8 cellular contexts compared by ENCODE assay signal in the genomic region with DNA sequence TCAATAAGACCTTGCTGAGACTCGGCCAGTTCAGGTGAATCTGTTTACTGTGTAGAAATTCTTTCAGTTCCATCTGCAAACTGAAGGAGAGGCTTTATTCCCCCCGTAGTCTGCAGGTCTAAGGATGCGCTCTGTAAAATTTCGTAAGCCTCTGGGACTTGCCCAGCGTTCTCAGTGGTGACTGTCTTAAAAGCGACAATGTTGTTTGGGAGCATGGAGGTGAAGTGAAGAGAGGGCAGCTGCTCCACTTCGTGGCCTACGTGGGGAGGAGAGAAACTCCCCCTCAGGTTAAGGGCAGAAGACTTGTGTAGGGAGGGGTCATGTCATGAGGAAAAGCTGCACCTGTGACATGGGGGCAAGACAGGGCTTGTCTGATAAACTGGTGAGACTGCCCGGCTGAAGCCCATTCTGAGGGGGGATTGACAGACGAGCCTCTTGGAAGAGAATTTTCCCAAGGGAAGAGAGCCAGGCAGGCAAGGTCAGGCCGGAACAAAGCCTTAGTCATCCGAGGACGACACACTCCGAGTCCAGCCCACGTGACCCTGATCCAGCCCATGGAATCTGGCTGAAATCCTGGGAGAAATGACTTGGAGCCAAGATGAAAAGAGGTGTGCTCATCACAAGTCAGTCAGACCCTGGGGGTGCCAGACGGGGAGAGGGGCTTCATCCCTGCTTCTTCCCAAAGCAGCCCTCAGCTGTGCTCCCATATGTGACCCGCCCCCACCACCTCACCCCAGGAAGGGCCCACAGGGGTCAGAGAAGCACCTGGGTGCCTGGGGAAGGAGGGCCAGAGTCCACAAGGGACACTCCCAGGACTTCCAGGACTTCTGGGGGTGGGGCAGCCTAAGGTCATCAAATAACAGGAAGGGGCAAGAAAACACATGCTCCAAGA.
A peak's percentile ranks its signal among the peaks of the same experiment; 100 is the strongest.
DNase-seq lines count a peak whose midpoint lies in the region; TF ChIP-seq lines count a peak whose summit lies in the region.

No MANE protein-coding gene starts in this region.

- intact Hi-C loops in PC-9 (cut with micrococcal nuclease; ENCODE audit: unreplicated experiment) = no loop called here

- H3K9me2 ChIP-seq in hepatocyte (replicated peaks; ENCODE audit: insufficient read depth) = no peaks in the 10 kb centered on the region
- no peaks in the 10 kb centered on the region for H3K9me2 ChIP-seq in PC-9 (ENCODE audit: insufficient read depth)

- H3K27me3 ChIP-seq in HUES6 (ENCODE audit: control insufficient read depth, insufficient read depth, low read length) (no peaks in the 10 kb centered on the region), hepatocyte (no peaks in the 10 kb centered on the region), smooth muscle cell (ENCODE audit: low read depth) (no peaks in the 10 kb centered on the region), PC-9 (ENCODE audit: insufficient read depth, low read depth) (no peaks in the 10 kb centered on the region)

- in situ Hi-C loops in astrocyte of the spinal cord (cut with HindIII; ENCODE audit: low sequenced_read_pairs) = no loop called here

- H4K20me1 ChIP-seq in hepatocyte (ENCODE audit: insufficient read depth, poor library complexity, severe bottlenecking) (no peaks in the 10 kb centered on the region), smooth muscle cell (ENCODE audit: low read depth) (no peaks in the 10 kb centered on the region), PC-9 (ENCODE audit: insufficient read depth) (no peaks in the 10 kb centered on the region)

- H3K79me2 ChIP-seq in hepatocyte (no peaks in the 10 kb centered on the region), smooth muscle cell (ENCODE audit: low read depth) (no peaks in the 10 kb centered on the region), PC-9 (ENCODE audit: low read depth) (no peaks in the 10 kb centered on the region)

- H3K9ac ChIP-seq in HUES6 (ENCODE audit: low read length) (peak overlapping the region; percentile 35), smooth muscle cell (ENCODE audit: low read depth) (no peak overlapping the region)

- 78% methylated on average over 17 of the region's 17 CpGs for WGBS in hepatocyte (ENCODE audit: low lambda C conversion rate, missing lambda C conversion rate)
- WGBS in smooth muscle cell (ENCODE audit: low lambda C conversion rate) = 55% methylated on average over 17 of the region's 17 CpGs

- H3K27ac ChIP-seq in HUES6 (ENCODE audit: low read depth, low read length) = no peak overlapping the region
- H3K27ac ChIP-seq in hepatocyte = no peak overlapping the region
- no peak overlapping the region for H3K27ac ChIP-seq in smooth muscle cell (ENCODE audit: low read depth)
- H3K27ac ChIP-seq in PC-9 = no peak overlapping the region

- TF ChIP-seq CTCF in astrocyte of the spinal cord (IDR thresholded peaks at IDR 0.05; ENCODE audit: low read depth, low read length) (no peak), hepatocyte (IDR thresholded peaks at IDR 0.05; ENCODE audit: poor library complexity) (no peak), smooth muscle cell (IDR thresholded peaks at IDR 0.05; ENCODE audit: borderline replicate concordance, insufficient read depth, poor library complexity, severe bottlenecking) (no peak), PC-9 (conservative IDR thresholded peaks at IDR 0.05) (no peak)

- peak; percentile 56 for DNase-seq in astrocyte of the spinal cord (ENCODE audit: low read depth, low spot score)
- peak; percentile 29 for DNase-seq in hepatocyte (ENCODE audit: low spot score)
- no peak for DNase-seq in smooth muscle cell (lab: John Stamatoyannopoulos, UW; ENCODE audit: unreplicated experiment)
- DNase-seq in NCI-H187 (lab: John Stamatoyannopoulos, UW) = no peak
- DNase-seq in PC-9 = no peak
- DNase-seq in stimulated activated CD4-positive, alpha-beta T cell treated with anti-CD3 and anti-CD28 coated beads, Interleukin-4, amount 100 ng/mL, for 24 hours = no peak
- no peak for DNase-seq in stimulated activated naive CD4-positive, alpha-beta T cell treated with Interleukin-2 at 50 U/mL for 16 hours (lab: John Stamatoyannopoulos, UW)

- no peak overlapping the region for H3K4me2 ChIP-seq in hepatocyte
- H3K4me2 ChIP-seq in smooth muscle cell = no peak overlapping the region
- H3K4me2 ChIP-seq in PC-9 = no peak overlapping the region

- no TSS peak for BruUV-seq in PC-9 (replicated peaks; lab: Mats Ljungman, UMichigan)

- H3K4me1 ChIP-seq in HUES6 (ENCODE audit: control insufficient read depth, insufficient read depth, low read length) = peaks cover 17% of the 10 kb centered on the region
- peaks cover 14% of the 10 kb centered on the region for H3K4me1 ChIP-seq in hepatocyte (ENCODE audit: insufficient read depth)
- H3K4me1 ChIP-seq in smooth muscle cell (ENCODE audit: low read depth) = peaks cover 5% of the 10 kb centered on the region
- H3K4me1 ChIP-seq in PC-9 (replicated peaks; ENCODE audit: insufficient read depth) = no peaks in the 10 kb centered on the region

- H3K4me3 ChIP-seq in HUES6 (ENCODE audit: low read depth, low read length) = no peak overlapping the region
- no peak overlapping the region for H3K4me3 ChIP-seq in astrocyte of the spinal cord (ENCODE audit: low read depth, low read length)
- no peak overlapping the region for H3K4me3 ChIP-seq in hepatocyte
- H3K4me3 ChIP-seq in smooth muscle cell = no peak overlapping the region
- no peak overlapping the region for H3K4me3 ChIP-seq in PC-9

- H3K36me3 ChIP-seq in HUES6 (ENCODE audit: control insufficient read depth, insufficient read depth, low read length) = no peaks in the 10 kb centered on the region
- H3K36me3 ChIP-seq in hepatocyte (replicated peaks; ENCODE audit: insufficient read depth, low read depth) = no peaks in the 10 kb centered on the region
- H3K36me3 ChIP-seq in smooth muscle cell (ENCODE audit: low read depth) = no peaks in the 10 kb centered on the region
- no peaks in the 10 kb centered on the region for H3K36me3 ChIP-seq in PC-9 (ENCODE audit: low read depth)

- peaks cover 7% of the 10 kb centered on the region for H3F3A ChIP-seq in smooth muscle cell (ENCODE audit: low read depth)
- peaks cover 5% of the 10 kb centered on the region; the same call in 1 of the 2 replicates for H3F3A ChIP-seq in PC-9 (ENCODE audit: insufficient read depth, low read depth)

- POLR2A ChIA-PET in PC-9 (lab: Charles Lee; ENCODE audit: unreplicated experiment) = no interaction called here

- CTCF ChIA-PET in PC-9 (lab: Charles Lee) = no interaction called here

- H3K9me3 ChIP-seq in HUES6 (ENCODE audit: control insufficient read depth, insufficient read depth, low read depth, low read length) = peaks cover 27% of the 10 kb centered on the region
- no peaks in the 10 kb centered on the region for H3K9me3 ChIP-seq in hepatocyte (ENCODE audit: low read depth)
- no peaks in the 10 kb centered on the region for H3K9me3 ChIP-seq in smooth muscle cell (replicated peaks; ENCODE audit: low read depth)
- no peaks in the 10 kb centered on the region for H3K9me3 ChIP-seq in PC-9 (ENCODE audit: insufficient read depth, low read depth)

- no peak overlapping the region for H2AFZ ChIP-seq in hepatocyte
- H2AFZ ChIP-seq in smooth muscle cell (ENCODE audit: low read depth) = peak overlapping the region; percentile 54
- H2AFZ ChIP-seq in PC-9 = no peak overlapping the region

Comparison
In these comparisons a context has a peak if more than half of its experiments do, and no peak if none do; other contexts are left out.
1. DNase-seq: peak in astrocyte of the spinal cord (single experiment) and hepatocyte (single experiment); none in smooth muscle cell (single experiment), NCI-H187 (0 of 2), PC-9 (0 of 2), stimulated activated CD4-positive, alpha-beta T cell treated with anti-CD3 and anti-CD28 coated beads, Interleukin-4, amount 100 ng/mL, for 24 hours (single experiment) and stimulated activated naive CD4-positive, alpha-beta T cell treated with Interleukin-2 at 50 U/mL for 16 hours (single experiment).